ENCODE assay signal across 1 cellular context in the genomic region with DNA sequence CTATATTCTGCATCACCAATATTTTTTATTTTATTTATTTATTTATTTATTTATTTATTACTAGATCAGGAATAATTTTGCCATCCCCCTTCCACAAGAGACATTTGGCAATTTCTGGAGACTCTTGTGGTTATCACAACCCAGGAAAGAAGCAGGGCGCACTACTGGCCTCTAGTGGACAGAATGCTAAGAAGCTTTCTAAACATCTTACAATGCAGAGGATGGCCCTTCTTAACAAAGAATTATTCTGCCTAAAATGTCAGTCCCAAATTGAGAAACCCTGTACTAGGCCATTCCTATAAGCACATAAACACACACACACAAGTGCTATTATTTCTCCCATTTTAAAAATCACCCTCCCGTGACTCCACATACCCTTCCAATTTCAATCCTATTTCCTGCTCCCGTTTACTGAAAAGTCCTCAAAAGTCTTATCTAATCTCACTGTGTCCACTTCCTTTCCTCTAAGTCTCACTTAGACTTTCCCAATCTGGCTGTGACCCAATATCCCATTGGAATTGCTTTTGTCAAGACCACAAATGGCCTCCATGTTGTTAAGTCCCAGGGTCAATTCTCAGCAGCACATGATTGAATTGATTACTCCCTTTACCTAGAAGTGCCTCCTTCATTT.
TF ChIP-seq lines count a peak whose summit lies in the region.

No MANE protein-coding gene starts in this region.

TF ChIP-seq in K562, 482 proteins besides CTCF, POLR2A, EP300 and RAD21 (continued from another document):
- TF ChIP-seq, protein P1, sequence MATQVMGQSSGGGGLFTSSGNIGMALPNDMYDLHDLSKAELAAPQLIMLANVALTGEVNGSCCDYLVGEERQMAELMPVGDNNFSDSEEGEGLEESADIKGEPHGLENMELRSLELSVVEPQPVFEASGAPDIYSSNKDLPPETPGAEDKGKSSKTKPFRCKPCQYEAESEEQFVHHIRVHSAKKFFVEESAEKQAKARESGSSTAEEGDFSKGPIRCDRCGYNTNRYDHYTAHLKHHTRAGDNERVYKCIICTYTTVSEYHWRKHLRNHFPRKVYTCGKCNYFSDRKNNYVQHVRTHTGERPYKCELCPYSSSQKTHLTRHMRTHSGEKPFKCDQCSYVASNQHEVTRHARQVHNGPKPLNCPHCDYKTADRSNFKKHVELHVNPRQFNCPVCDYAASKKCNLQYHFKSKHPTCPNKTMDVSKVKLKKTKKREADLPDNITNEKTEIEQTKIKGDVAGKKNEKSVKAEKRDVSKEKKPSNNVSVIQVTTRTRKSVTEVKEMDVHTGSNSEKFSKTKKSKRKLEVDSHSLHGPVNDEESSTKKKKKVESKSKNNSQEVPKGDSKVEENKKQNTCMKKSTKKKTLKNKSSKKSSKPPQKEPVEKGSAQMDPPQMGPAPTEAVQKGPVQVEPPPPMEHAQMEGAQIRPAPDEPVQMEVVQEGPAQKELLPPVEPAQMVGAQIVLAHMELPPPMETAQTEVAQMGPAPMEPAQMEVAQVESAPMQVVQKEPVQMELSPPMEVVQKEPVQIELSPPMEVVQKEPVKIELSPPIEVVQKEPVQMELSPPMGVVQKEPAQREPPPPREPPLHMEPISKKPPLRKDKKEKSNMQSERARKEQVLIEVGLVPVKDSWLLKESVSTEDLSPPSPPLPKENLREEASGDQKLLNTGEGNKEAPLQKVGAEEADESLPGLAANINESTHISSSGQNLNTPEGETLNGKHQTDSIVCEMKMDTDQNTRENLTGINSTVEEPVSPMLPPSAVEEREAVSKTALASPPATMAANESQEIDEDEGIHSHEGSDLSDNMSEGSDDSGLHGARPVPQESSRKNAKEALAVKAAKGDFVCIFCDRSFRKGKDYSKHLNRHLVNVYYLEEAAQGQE (CRISPR knock-in tag; IDR thresholded peaks at IDR 0.05; ENCODE audit: low read depth): no peak
- TF ChIP-seq ZNF217 (CRISPR knock-in tag; IDR thresholded peaks at IDR 0.05) (no peak), CHD2 (IDR thresholded peaks at IDR 0.05; ENCODE audit: low read depth, low read length) (no peak), ELF1 (tag; IDR thresholded peaks at IDR 0.05) (no peak), FOSL1 (tag; conservative IDR thresholded peaks at IDR 0.05) (peak; percentile 34; the same call in 1 of the 2 replicates), TEAD1 (CRISPR knock-in tag; IDR thresholded peaks at IDR 0.05) (peak; percentile 96), NBN (IDR thresholded peaks at IDR 0.05; ENCODE audit: low read depth) (0 out of 2 replicates have a peak, but pooled peaks have one; percentile 17), RCOR1 (IDR thresholded peaks at IDR 0.05; ENCODE audit: borderline replicate concordance in 1 of 2, low read depth in 2 of 2, low read length in 2 of 2) (peak in 1 of 2 experiments; percentile 66; a peak in 2 of 4 replicates), TAF15 (IDR thresholded peaks at IDR 0.05; ENCODE audit: low read depth, low read length) (no peak), PHF20 (IDR thresholded peaks at IDR 0.05; ENCODE audit: partially characterized antibody) (no peak), SAFB (IDR thresholded peaks at IDR 0.05; ENCODE audit: borderline replicate concordance, low read depth, low read length) (no peak), RBM25 (IDR thresholded peaks at IDR 0.05; ENCODE audit: low read depth, low read length, severe bottlenecking) (no peak), ZNF3 (CRISPR knock-in tag; IDR thresholded peaks at IDR 0.05) (0 out of 2 replicates have a peak, but pooled peaks have one; percentile 6), CTBP1 (IDR thresholded peaks at IDR 0.05; ENCODE audit: borderline replicate concordance) (no peak), FOXJ2 (tag; IDR thresholded peaks at IDR 0.05) (0 out of 2 replicates have a peak, but pooled peaks have one; percentile 11), KDM1A (IDR thresholded peaks at IDR 0.05) (no peak), TFAM (CRISPR knock-in tag; conservative IDR thresholded peaks at IDR 0.05) (no peak), SRF (CRISPR knock-in tag; IDR thresholded peaks at IDR 0.05) (no peak), BHLHE40 (IDR thresholded peaks at IDR 0.05; ENCODE audit: low read length) (no peak), CREM (IDR thresholded peaks at IDR 0.05; ENCODE audit: low read depth) (no peak), SMC3 (conservative IDR thresholded peaks at IDR 0.05; ENCODE audit: insufficient read depth, low read depth, low read length) (peak; percentile 65), HNRNPUL1 (IDR thresholded peaks at IDR 0.05; ENCODE audit: low read length) (no peak), ELF4 (CRISPR knock-in tag; IDR thresholded peaks at IDR 0.05) (0 out of 2 replicates have a peak, but pooled peaks have one; percentile 41), RBM34 (IDR thresholded peaks at IDR 0.05; ENCODE audit: borderline replicate concordance, insufficient read depth, low read length) (no peak), ZNF324 (CRISPR knock-in tag; IDR thresholded peaks at IDR 0.05) (no peak), TEAD2 (tag; IDR thresholded peaks at IDR 0.05) (peak; percentile 96), WHSC1 (IDR thresholded peaks at IDR 0.05; ENCODE audit: low read length) (no peak), TEAD4 (IDR thresholded peaks at IDR 0.05; ENCODE audit: low read length) (peak; percentile 87), TEAD4 (CRISPR knock-in tag; IDR thresholded peaks at IDR 0.05; ENCODE audit: borderline replicate concordance) (no peak), MYBL2 (IDR thresholded peaks at IDR 0.05; ENCODE audit: low read depth) (no peak), MYBL2 (CRISPR knock-in tag; IDR thresholded peaks at IDR 0.05; ENCODE audit: borderline replicate concordance) (no peak), SPI1 (IDR thresholded peaks at IDR 0.05; ENCODE audit: borderline replicate concordance, low read depth, low read length) (no peak)
- TF ChIP-seq, protein P2, sequence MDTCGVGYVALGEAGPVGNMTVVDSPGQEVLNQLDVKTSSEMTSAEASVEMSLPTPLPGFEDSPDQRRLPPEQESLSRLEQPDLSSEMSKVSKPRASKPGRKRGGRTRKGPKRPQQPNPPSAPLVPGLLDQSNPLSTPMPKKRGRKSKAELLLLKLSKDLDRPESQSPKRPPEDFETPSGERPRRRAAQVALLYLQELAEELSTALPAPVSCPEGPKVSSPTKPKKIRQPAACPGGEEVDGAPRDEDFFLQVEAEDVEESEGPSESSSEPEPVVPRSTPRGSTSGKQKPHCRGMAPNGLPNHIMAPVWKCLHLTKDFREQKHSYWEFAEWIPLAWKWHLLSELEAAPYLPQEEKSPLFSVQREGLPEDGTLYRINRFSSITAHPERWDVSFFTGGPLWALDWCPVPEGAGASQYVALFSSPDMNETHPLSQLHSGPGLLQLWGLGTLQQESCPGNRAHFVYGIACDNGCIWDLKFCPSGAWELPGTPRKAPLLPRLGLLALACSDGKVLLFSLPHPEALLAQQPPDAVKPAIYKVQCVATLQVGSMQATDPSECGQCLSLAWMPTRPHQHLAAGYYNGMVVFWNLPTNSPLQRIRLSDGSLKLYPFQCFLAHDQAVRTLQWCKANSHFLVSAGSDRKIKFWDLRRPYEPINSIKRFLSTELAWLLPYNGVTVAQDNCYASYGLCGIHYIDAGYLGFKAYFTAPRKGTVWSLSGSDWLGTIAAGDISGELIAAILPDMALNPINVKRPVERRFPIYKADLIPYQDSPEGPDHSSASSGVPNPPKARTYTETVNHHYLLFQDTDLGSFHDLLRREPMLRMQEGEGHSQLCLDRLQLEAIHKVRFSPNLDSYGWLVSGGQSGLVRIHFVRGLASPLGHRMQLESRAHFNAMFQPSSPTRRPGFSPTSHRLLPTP (IDR thresholded peaks at IDR 0.05; ENCODE audit: borderline replicate concordance, extremely low read depth, insufficient read length): no peak
- TF ChIP-seq, protein P3, sequence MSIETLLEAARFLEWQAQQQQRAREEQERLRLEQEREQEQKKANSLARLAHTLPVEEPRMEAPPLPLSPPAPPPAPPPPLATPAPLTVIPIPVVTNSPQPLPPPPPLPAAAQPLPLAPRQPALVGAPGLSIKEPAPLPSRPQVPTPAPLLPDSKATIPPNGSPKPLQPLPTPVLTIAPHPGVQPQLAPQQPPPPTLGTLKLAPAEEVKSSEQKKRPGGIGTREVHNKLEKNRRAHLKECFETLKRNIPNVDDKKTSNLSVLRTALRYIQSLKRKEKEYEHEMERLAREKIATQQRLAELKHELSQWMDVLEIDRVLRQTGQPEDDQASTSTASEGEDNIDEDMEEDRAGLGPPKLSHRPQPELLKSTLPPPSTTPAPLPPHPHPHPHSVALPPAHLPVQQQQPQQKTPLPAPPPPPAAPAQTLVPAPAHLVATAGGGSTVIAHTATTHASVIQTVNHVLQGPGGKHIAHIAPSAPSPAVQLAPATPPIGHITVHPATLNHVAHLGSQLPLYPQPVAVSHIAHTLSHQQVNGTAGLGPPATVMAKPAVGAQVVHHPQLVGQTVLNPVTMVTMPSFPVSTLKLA (conservative IDR thresholded peaks at IDR 0.05): no peak
- TF ChIP-seq, protein P4, sequence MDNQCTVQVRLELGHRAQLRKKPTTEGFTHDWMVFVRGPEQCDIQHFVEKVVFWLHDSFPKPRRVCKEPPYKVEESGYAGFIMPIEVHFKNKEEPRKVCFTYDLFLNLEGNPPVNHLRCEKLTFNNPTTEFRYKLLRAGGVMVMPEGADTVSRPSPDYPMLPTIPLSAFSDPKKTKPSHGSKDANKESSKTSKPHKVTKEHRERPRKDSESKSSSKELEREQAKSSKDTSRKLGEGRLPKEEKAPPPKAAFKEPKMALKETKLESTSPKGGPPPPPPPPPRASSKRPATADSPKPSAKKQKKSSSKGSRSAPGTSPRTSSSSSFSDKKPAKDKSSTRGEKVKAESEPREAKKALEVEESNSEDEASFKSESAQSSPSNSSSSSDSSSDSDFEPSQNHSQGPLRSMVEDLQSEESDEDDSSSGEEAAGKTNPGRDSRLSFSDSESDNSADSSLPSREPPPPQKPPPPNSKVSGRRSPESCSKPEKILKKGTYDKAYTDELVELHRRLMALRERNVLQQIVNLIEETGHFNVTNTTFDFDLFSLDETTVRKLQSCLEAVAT (IDR thresholded peaks at IDR 0.05): 0 out of 4 replicates have a peak, but pooled peaks of 1 of the 2 experiments have one; percentile 33
- TF ChIP-seq, protein P5, sequence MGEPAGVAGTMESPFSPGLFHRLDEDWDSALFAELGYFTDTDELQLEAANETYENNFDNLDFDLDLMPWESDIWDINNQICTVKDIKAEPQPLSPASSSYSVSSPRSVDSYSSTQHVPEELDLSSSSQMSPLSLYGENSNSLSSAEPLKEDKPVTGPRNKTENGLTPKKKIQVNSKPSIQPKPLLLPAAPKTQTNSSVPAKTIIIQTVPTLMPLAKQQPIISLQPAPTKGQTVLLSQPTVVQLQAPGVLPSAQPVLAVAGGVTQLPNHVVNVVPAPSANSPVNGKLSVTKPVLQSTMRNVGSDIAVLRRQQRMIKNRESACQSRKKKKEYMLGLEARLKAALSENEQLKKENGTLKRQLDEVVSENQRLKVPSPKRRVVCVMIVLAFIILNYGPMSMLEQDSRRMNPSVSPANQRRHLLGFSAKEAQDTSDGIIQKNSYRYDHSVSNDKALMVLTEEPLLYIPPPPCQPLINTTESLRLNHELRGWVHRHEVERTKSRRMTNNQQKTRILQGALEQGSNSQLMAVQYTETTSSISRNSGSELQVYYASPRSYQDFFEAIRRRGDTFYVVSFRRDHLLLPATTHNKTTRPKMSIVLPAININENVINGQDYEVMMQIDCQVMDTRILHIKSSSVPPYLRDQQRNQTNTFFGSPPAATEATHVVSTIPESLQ (CRISPR knock-in tag; IDR thresholded peaks at IDR 0.05): no peak
- TF ChIP-seq, protein P6, sequence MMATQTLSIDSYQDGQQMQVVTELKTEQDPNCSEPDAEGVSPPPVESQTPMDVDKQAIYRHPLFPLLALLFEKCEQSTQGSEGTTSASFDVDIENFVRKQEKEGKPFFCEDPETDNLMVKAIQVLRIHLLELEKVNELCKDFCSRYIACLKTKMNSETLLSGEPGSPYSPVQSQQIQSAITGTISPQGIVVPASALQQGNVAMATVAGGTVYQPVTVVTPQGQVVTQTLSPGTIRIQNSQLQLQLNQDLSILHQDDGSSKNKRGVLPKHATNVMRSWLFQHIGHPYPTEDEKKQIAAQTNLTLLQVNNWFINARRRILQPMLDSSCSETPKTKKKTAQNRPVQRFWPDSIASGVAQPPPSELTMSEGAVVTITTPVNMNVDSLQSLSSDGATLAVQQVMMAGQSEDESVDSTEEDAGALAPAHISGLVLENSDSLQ (IDR thresholded peaks at IDR 0.05): no peak
TF ChIP-seq in K562: peak in this region for 14.
